Comparison of ENCODE assay signal across 23 cellular contexts in the genomic region with DNA sequence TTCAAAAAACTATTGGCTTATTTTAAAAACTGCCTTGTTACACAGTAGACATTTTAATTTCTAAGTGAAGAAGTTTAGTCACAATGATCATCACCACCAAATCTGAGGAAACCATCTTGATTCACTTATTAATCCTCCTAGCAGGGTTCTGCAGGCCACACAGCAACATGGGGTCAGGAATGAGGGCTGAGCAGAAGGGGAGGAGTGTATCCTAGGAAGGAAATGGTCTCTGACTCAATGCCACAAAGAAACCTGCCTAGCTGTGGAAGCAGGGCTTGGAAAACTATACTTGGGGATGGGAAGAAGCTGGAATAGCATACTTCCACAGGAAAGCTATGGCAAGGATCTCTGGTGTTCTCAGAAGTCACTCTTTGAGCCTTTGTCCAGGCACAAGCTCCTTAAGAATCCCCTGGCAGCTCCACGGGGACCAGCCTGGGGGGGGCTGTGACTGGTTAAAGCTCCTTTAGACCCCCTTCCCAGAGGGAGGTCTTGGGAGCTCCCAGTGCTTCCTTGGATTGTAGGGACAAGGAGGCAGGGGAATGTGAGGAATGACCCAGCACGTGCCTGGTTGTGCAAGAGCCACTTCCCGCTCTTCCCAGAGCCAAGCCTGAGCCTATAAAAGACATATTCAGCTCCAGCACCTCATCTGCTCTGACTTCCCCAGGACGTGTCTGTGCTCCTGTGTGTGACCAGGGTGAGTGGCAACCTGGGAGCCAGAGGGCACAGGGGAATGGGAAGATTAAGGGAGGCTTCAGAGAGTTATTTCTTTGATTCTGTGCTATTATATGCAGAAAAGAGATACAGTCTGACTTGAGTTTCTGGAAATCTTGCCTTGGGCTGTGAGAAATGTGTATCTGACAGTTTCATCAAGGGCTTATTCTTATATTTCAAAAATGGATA. TPM values are rescaled to one million over a fixed set of nuclear protein-coding genes. Genes with fewer than 3 reads are reported as not detected.
"Had no signal": no experiment of that assay in that cellular context is flagged by ENCODE, and none has a peak within 500 bp of the region (broad histone marks: within the 10 kb centered on the region; RNA-seq: fewer than 3 reads in every experiment).

A gene with protein sequence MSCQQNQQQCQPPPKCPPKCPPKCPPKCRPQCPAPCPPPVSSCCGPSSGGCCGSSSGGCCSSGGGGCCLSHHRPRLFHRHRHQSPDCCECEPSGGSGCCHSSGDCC (plus strand): TSS at position 645 of the 900 bp plus-strand sequence. CDS start 557 bp downstream, outside the sequence.

- H3K27ac ChIP-seq: gastrocnemius medialis, heart left ventricle, right atrium auricular region had no signal

- H3K36me3 ChIP-seq: gastrocnemius medialis, heart left ventricle, right atrium auricular region had no signal

- DNase-seq: activated B cell treated with CpG ODN at 0.5 μM for 24 hours; activated CD4-positive, alpha-beta T cell treated with anti-CD3 and anti-CD28 coated beads for 48 hours; activated naive CD4-positive, alpha-beta T cell; activated naive CD8-positive, alpha-beta T cell treated with anti-CD3 and anti-CD28 coated beads, Interleukin-2, amount 10 ng/mL, durations not matched to agents 7 days and 5 days; cortex of kidney; effector CD4-positive, alpha-beta T cell; gastrocnemius medialis; heart left ventricle; left colon; nephron progenitor cell; small intestine; stimulated activated CD4-positive, alpha-beta T cell treated with anti-CD3 and anti-CD28 coated beads, Interleukin-4, amount 100 ng/mL, for 4 hours; stimulated activated CD8-positive, alpha-beta memory T cell treated with anti-CD3 and anti-CD28 coated beads, Interleukin-4, amount 100 ng/mL, for 48 hours; stimulated activated naive CD8-positive, alpha-beta T cell treated with anti-CD3 and anti-CD28 coated beads, Interleukin-15, Interleukin-2, amounts not matched to agents 100 U/mL and 50 U/mL, for 24 hours had no signal

- H3K9me3 ChIP-seq: gastrocnemius medialis, right atrium auricular region had no signal

- H3K27me3 ChIP-seq: gastrocnemius medialis, heart left ventricle, right atrium auricular region had no signal

- ATAC-seq: gastrocnemius medialis; heart left ventricle; left colon; stimulated activated naive CD8-positive, alpha-beta T cell treated with anti-CD3 and anti-CD28 coated beads, Interleukin-15, Interleukin-2, amounts not matched to agents 100 U/mL and 50 U/mL, for 24 hours had no signal

- H3K4me3 ChIP-seq: gastrocnemius medialis, heart left ventricle, lung, right atrium auricular region had no signal

- H3K4me1 ChIP-seq: gastrocnemius medialis, heart left ventricle, right atrium auricular region had no signal

RNA-seq across cellular contexts. Expression of the gene that starts here (rescaled TPM):
- total RNA-seq: activated B cell treated with CpG ODN at 0.5 μM for 24 hours; activated CD8-positive, alpha-beta memory T cell treated with anti-CD3 and anti-CD28 coated beads for 36 hours; activated naive CD8-positive, alpha-beta T cell treated with anti-CD3 and anti-CD28 coated beads, Interleukin-2, amount 10 ng/mL, durations not matched to agents 7 days and 5 days; activated T-helper 1 cell treated with anti-CD3 and anti-CD28 coated beads, Interleukin-12 subunit alpha, Interleukin-12 subunit beta, Interleukin-2, Interleukin-4 antibody, amounts not matched to agents 30 ng/mL and 10 ng/mL and 1 ng/mL, durations not matched to agents 14 hours and 24 hours and 36 hours; gastrocnemius medialis; heart left ventricle; left colon; lung; mesothelial cell of epicardium; omental fat pad; progenitor cell of endocrine pancreas; right atrium auricular region; T-helper 2 cell treated with Interferon-gamma antibody and Interleukin-4, amounts not matched to agents 100 ng/mL and 5 ng/mL, for 36 hours; ureter had no signal
- polyA plus RNA-seq: heart left ventricle, lung had no signal
